In the genomic region with DNA sequence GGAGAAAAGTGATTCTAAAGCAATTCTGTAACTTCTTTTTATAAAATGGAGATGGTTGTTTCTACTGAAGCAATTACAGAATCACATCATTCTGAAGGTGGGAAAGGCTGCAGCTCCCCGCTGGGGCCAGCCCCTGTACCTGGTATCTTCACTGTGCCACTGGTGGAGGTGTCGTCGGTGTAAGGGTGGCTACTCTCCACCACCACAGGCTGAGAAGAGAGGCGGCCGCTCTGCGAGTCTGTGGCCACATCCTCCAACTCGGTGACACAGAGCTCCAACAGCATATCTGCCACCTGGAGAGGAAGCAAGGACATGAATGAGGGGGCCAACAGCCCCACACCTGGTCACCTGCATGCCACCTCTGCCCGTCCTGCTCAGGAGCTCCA, we compare ENCODE assay signal across 9 cellular contexts. TPM values are rescaled to one million over a fixed set of nuclear protein-coding genes. Genes with fewer than 3 reads are reported as not detected.
"Had no signal": no experiment of that assay in that cellular context is flagged by ENCODE, and none has a peak within 500 bp of the region (broad histone marks: within the 10 kb centered on the region; RNA-seq: fewer than 3 reads in every experiment).

No MANE protein-coding gene starts in this region.

RNA-seq across cellular contexts. Expression of a gene that starts 53.4 kb away (rescaled TPM):
- total RNA-seq: activated B cell treated with CpG ODN at 0.5 μM for 24 hours; activated CD8-positive, alpha-beta T cell treated with anti-CD3 and anti-CD28 coated beads for 36 hours; activated naive CD4-positive, alpha-beta T cell treated with anti-CD3 and anti-CD28 coated beads for 36 hours; activated naive CD4-positive, alpha-beta T cell treated with anti-CD3 and anti-CD28 coated beads, Interleukin-2, amount 50 U/mL, for 72 hours; activated T-cell treated with anti-CD3 and anti-CD28 coated beads, Interleukin-2, amount 50 U/mL, for 4 hours; activated T-helper 1 cell treated with anti-CD3 and anti-CD28 coated beads, Interleukin-12 subunit alpha, Interleukin-12 subunit beta, Interleukin-2, Interleukin-4 antibody, amounts not matched to agents 30 ng/mL and 10 ng/mL and 1 ng/mL, durations not matched to agents 14 hours and 24 hours and 36 hours; activated T-helper 2 cell treated with anti-CD3 and anti-CD28 coated beads, Interferon-gamma antibody, Interleukin-2, Interleukin-4, amounts not matched to agents 10 μg/mL and 5 μg/mL and 100 μg/mL, durations not matched to agents 14 hours and 24 hours and 36 hours; cardiac septum; dermis blood vessel endothelial cell had no signal
